ENCODE assay signal across 8 cellular contexts in the genomic region with DNA sequence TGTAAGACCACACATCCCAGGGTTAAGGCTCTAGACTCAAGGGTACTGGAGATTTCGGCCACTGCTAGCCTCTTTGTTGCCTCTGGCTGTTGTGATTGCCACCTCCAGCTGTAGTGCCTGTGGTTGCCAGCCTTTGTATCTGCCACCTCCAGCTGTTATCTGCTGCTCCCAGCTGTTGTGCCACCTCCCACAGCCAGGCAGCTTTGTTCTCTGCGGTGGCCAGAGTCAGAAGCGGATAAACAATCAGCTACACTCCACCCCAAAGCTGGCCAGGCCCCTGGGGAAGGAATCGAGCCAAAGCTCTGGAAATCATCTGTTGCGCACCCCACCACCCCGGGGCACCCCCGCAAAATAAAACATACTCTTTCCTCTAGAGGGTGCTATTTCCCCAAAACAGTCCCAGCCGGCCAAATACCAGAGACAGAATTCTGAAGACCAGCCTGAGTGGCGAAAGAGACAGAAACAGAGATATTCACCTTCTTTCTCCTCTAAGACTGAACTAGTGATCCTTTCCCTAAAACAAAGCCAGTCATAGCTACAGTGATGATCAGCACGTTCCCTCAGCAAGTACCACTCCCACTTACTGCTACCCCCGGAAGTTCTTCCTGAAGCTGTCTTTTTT. TPM values are rescaled to one million over a fixed set of nuclear protein-coding genes. Genes with fewer than 3 reads are reported as not detected.
DNase-seq lines count a peak whose midpoint lies in the region; ATAC-seq and TF ChIP-seq lines count a peak whose summit lies in the region.

No MANE protein-coding gene starts in this region.

- H3K27ac ChIP-seq in MM.1S (ENCODE audit: low read length) = no peak overlapping the region
- H3K27ac ChIP-seq in lower lobe of right lung = no peak overlapping the region
- H3K27ac ChIP-seq in suprapubic skin = no peak overlapping the region

- H3K9me3 ChIP-seq in MM.1S (replicated peaks; ENCODE audit: insufficient read depth, low read length) (no peaks in the 10 kb centered on the region), lower lobe of right lung (no peaks in the 10 kb centered on the region), suprapubic skin (no peaks in the 10 kb centered on the region)

- no peaks in the 10 kb centered on the region for H3K9me2 ChIP-seq in MM.1S (replicated peaks; ENCODE audit: insufficient read depth, low read length)

- peak overlapping the region; percentile 77 for H3K4me2 ChIP-seq in MM.1S (ENCODE audit: low read depth, low read length)

- no peaks in the 10 kb centered on the region for H4K20me1 ChIP-seq in MM.1S (ENCODE audit: insufficient read depth, low read length)

- 6% methylated on average over 10 of the region's 11 CpGs for WGBS in suprapubic skin

- DNase-seq in DMS79 treated with DMSO at 0.1 percent for 48 hours (lab: John Stamatoyannopoulos, UW) (peak; percentile 39), MM.1S (peak; percentile 73), ecto neural progenitor cell (ENCODE audit: low spot score) (peak; percentile 69), lower lobe of right lung (no peak), suprapubic skin (ENCODE audit: low spot score in 2 of 2) (no peak)

- no peaks in the 10 kb centered on the region for H3K79me2 ChIP-seq in MM.1S (ENCODE audit: low read length)

- TF ChIP-seq EP300 in suprapubic skin (IDR thresholded peaks at IDR 0.05) = no peak

- peaks cover 10% of the 10 kb centered on the region for H3K4me1 ChIP-seq in MM.1S (ENCODE audit: low read length)
- H3K4me1 ChIP-seq in lower lobe of right lung = peaks cover 8% of the 10 kb centered on the region
- peaks cover 11% of the 10 kb centered on the region for H3K4me1 ChIP-seq in suprapubic skin

- H3K4me3 ChIP-seq in MM.1S (ENCODE audit: low read length) (peak overlapping the region; percentile 44), WI38 (ENCODE audit: low read depth, low read length) (no peak overlapping the region), lower lobe of right lung (no peak overlapping the region), suprapubic skin (no peak overlapping the region)

- peak overlapping the region; percentile 23; the same call in 1 of the 2 replicates for H3K9ac ChIP-seq in MM.1S (ENCODE audit: low read length)

- ATAC-seq in GM21447 (IDR thresholded peaks at IDR 0.05; ENCODE audit: unreplicated experiment) (peak; percentile 81), lower lobe of right lung (peak; percentile 81 to 87), GM18873 (IDR thresholded peaks at IDR 0.05; ENCODE audit: low FRiP score, unreplicated experiment) (no peak)

- TF ChIP-seq POLR2A in suprapubic skin (IDR thresholded peaks at IDR 0.05) = no peak

- H3F3A ChIP-seq in MM.1S (ENCODE audit: insufficient read depth, low read length) = no peaks in the 10 kb centered on the region

- no peaks in the 10 kb centered on the region for H3K36me3 ChIP-seq in MM.1S (replicated peaks; ENCODE audit: insufficient read depth, low read length)
- no peaks in the 10 kb centered on the region for H3K36me3 ChIP-seq in lower lobe of right lung
- H3K36me3 ChIP-seq in suprapubic skin = no peaks in the 10 kb centered on the region

- peak overlapping the region; percentile 54 for H2AFZ ChIP-seq in MM.1S (ENCODE audit: low read length)

- H3K27me3 ChIP-seq in MM.1S (replicated peaks; ENCODE audit: insufficient read depth, low read length) (peaks cover 6% of the 10 kb centered on the region; the same call in 1 of the 2 replicates), lower lobe of right lung (ENCODE audit: low read depth) (no peaks in the 10 kb centered on the region), suprapubic skin (no peaks in the 10 kb centered on the region)

- TF ChIP-seq CTCF in MM.1S (IDR thresholded peaks at IDR 0.05; ENCODE audit: low read length) (peak; percentile 89), WI38 (IDR thresholded peaks at IDR 0.05; ENCODE audit: low read depth, low read length) (peak; percentile 48), lower lobe of right lung (IDR thresholded peaks at IDR 0.05) (peak; percentile 66), suprapubic skin (IDR thresholded peaks at IDR 0.05) (peak; percentile 35 to 49)

- intact Hi-C loops in lower lobe of right lung (cut with DNase I) = no loop called here

RNA-seq across cellular contexts. Expression of gene PIGM, which starts 14.8 kb away (rescaled TPM):
- total RNA-seq in lower lobe of right lung (6.9 TPM), suprapubic skin (1 to 10 TPM; 3.3 to 6.5 (median 4.8) TPM)

RNA-seq across cellular contexts. Expression of gene KCNJ10, which starts 23.4 kb away (rescaled TPM):
- total RNA-seq in lower lobe of right lung (0.15 TPM), suprapubic skin (not detected)

RNA-seq across cellular contexts. Expression of gene KCNJ9, which starts 34.7 kb away (rescaled TPM):
- total RNA-seq in lower lobe of right lung (not detected), suprapubic skin (under 1 TPM in 1 of 4 donors, not detected in 3; 0.13 TPM)

RNA-seq across cellular contexts. Expression of gene IGSF8, which starts 51.8 kb away (rescaled TPM):
- total RNA-seq in lower lobe of right lung = 35.9 TPM
- total RNA-seq in suprapubic skin = 10 to 100 TPM; 44.1 to 90.5 (median 50.8) TPM

Comparison
In these comparisons a context has a peak if more than half of its experiments do, and no peak if none do; other contexts are left out.
1. DNase-seq: peak in DMS79 treated with DMSO at 0.1 percent for 48 hours (single experiment), MM.1S (single experiment) and ecto neural progenitor cell (single experiment); none in lower lobe of right lung (single experiment) and suprapubic skin (0 of 2).
2. Peak in every context shown above with its lines, with median percentiles within 50 percentile points of each other: CTCF ChIP-seq.